Comparison of ENCODE assay signal across 31 cellular contexts in genomic region chr13:22770891-22771290, GRCh38.
"Had no signal": no experiment of that assay in that cellular context is flagged by ENCODE, and none has a peak within 500 bp of the region (broad histone marks: within the 10 kb centered on the region; RNA-seq: fewer than 3 reads in every experiment).

No MANE protein-coding gene starts in this region.

- H3K36me3 Mint-ChIP-seq: naive B cell; natural killer cell treated with Interleukin-12 subunit alpha and Interleukin-12 subunit beta and Interleukin-15 and Interleukin-18, amount 100 ng/mL, for 72 hours; stimulated activated memory B cell treated with anti-CD40 and anti-IgM and Interleukin-4, amounts not matched to agents 10 μg/mL and 1 μg/mL and 100 μg/mL, for 72 hours; type B pancreatic cell had no signal

- H3K27me3 ChIP-seq: ovary, right lobe of liver, sigmoid colon, thyroid gland, transverse colon, upper lobe of right lung, uterus had no signal

- DNase-seq: naive B cell; naive thymus-derived CD8-positive, alpha-beta T cell; nephron progenitor cell; occipital lobe; ovary; psoas muscle; right cardiac atrium; right lobe of liver; sigmoid colon; small intestine; stimulated activated CD4-positive, alpha-beta T cell treated with anti-CD3 and anti-CD28 coated beads, Interleukin-15, amount 100 ng/mL, for 24 hours; stimulated activated CD4-positive, alpha-beta T cell treated with anti-CD3 and anti-CD28 coated beads, Interleukin-2, amount 100 ng/mL, for 24 hours; stimulated activated CD4-positive, alpha-beta T cell treated with anti-CD3 and anti-CD28 coated beads, Interleukin-2, amount 100 ng/mL, for 48 hours; stimulated activated CD4-positive, alpha-beta T cell treated with anti-CD3 and anti-CD28 coated beads, Interleukin-4, amount 100 ng/mL, for 4 hours; stimulated activated CD8-positive, alpha-beta memory T cell treated with anti-CD3 and anti-CD28 coated beads, Interleukin-4, amount 100 ng/mL, for 48 hours; stimulated activated naive CD4-positive, alpha-beta T cell; stimulated activated naive CD8-positive, alpha-beta T cell treated with anti-CD3 and anti-CD28 coated beads, Interleukin-15, amount 100 ng/mL, for 72 hours; stimulated activated naive CD8-positive, alpha-beta T cell treated with anti-CD3 and anti-CD28 coated beads, Interleukin-15, Interleukin-2, amounts not matched to agents 100 U/mL and 50 U/mL, for 24 hours; substantia nigra; thyroid gland; transverse colon; upper lobe of right lung; uterus had no signal

- H3K36me3 ChIP-seq: ovary, right lobe of liver, sigmoid colon, suprapubic skin, thoracic aorta, thyroid gland, transverse colon, upper lobe of right lung, uterus had no signal

- FAIRE-seq: small intestine had no signal

- ATAC-seq: naive thymus-derived CD8-positive, alpha-beta T cell; natural killer cell treated with Interleukin-12 subunit alpha and Interleukin-12 subunit beta and Interleukin-15 and Interleukin-18, amount 100 ng/mL, for 72 hours; psoas muscle; right cardiac atrium; right lobe of liver; stimulated activated memory B cell treated with anti-CD40 and anti-IgM and Interleukin-4, amounts not matched to agents 10 μg/mL and 1 μg/mL and 100 μg/mL, for 72 hours; stimulated activated naive CD8-positive, alpha-beta T cell treated with anti-CD3 and anti-CD28 coated beads, Interleukin-15, amount 100 ng/mL, for 72 hours; stimulated activated naive CD8-positive, alpha-beta T cell treated with anti-CD3 and anti-CD28 coated beads, Interleukin-15, Interleukin-2, amounts not matched to agents 100 U/mL and 50 U/mL, for 24 hours; upper lobe of right lung had no signal

- H3K4me3 Mint-ChIP-seq: naive B cell; naive thymus-derived CD8-positive, alpha-beta T cell; natural killer cell treated with Interleukin-12 subunit alpha and Interleukin-12 subunit beta and Interleukin-15 and Interleukin-18, amount 100 ng/mL, for 72 hours; nephron progenitor cell; neural crest cell; stimulated activated memory B cell treated with anti-CD40 and anti-IgM and Interleukin-4, amounts not matched to agents 10 μg/mL and 1 μg/mL and 100 μg/mL, for 72 hours; stimulated activated naive CD8-positive, alpha-beta T cell treated with anti-CD3 and anti-CD28 coated beads, Interleukin-15, amount 100 ng/mL, for 72 hours; type B pancreatic cell had no signal

- H3K9me3 ChIP-seq: ovary, psoas muscle, right lobe of liver, sigmoid colon, suprapubic skin, thoracic aorta, thyroid gland, transverse colon, upper lobe of right lung, uterus had no signal

- H2AFZ ChIP-seq: parathyroid adenoma had no signal

- H3K4me3 ChIP-seq: ovary, psoas muscle, right lobe of liver, sigmoid colon, suprapubic skin, thoracic aorta, thyroid gland, transverse colon, upper lobe of right lung, uterus had no signal

- H3K4me1 ChIP-seq: parathyroid adenoma, psoas muscle, right lobe of liver, sigmoid colon, suprapubic skin, thyroid gland, transverse colon, upper lobe of right lung, uterus had no signal

- H3K9me3 Mint-ChIP-seq: nephron progenitor cell; neural crest cell; stimulated activated memory B cell treated with anti-CD40 and anti-IgM and Interleukin-4, amounts not matched to agents 10 μg/mL and 1 μg/mL and 100 μg/mL, for 72 hours; type B pancreatic cell had no signal

- H3K9ac ChIP-seq: parathyroid adenoma had no signal

- H3K79me2 ChIP-seq: parathyroid adenoma had no signal

- H3K27ac Mint-ChIP-seq: naive thymus-derived CD8-positive, alpha-beta T cell; natural killer cell treated with Interleukin-12 subunit alpha and Interleukin-12 subunit beta and Interleukin-15 and Interleukin-18, amount 100 ng/mL, for 72 hours; nephron progenitor cell; progenitor cell of endocrine pancreas; stimulated activated memory B cell treated with anti-CD40 and anti-IgM and Interleukin-4, amounts not matched to agents 10 μg/mL and 1 μg/mL and 100 μg/mL, for 72 hours; stimulated activated naive CD8-positive, alpha-beta T cell treated with anti-CD3 and anti-CD28 coated beads, Interleukin-15, amount 100 ng/mL, for 72 hours; type B pancreatic cell had no signal

- H3K27ac ChIP-seq: ovary, parathyroid adenoma, psoas muscle, right lobe of liver, sigmoid colon, suprapubic skin, thoracic aorta, thyroid gland, transverse colon, upper lobe of right lung, uterus had no signal

- H3K4me1 Mint-ChIP-seq: naive B cell; naive thymus-derived CD8-positive, alpha-beta T cell; nephron progenitor cell; stimulated activated memory B cell treated with anti-CD40 and anti-IgM and Interleukin-4, amounts not matched to agents 10 μg/mL and 1 μg/mL and 100 μg/mL, for 72 hours; stimulated activated naive CD8-positive, alpha-beta T cell treated with anti-CD3 and anti-CD28 coated beads, Interleukin-15, amount 100 ng/mL, for 72 hours had no signal

- H3K27me3 Mint-ChIP-seq: progenitor cell of endocrine pancreas, type B pancreatic cell had no signal
